8 cellular contexts compared by ENCODE assay signal in genomic region chr3:63967675-63968611, GRCh38. TPM values are rescaled to one million over a fixed set of nuclear protein-coding genes. Genes with fewer than 3 reads are reported as not detected.
DNase-seq lines count a peak whose midpoint lies in the region; ATAC-seq and TF ChIP-seq lines count a peak whose summit lies in the region.

No MANE protein-coding gene starts in this region.

- POLR2A ChIA-PET in activated naive CD8-positive, alpha-beta T cell treated with anti-CD3 and anti-CD28 coated beads, Interleukin-2, amount 10 ng/mL, durations not matched to agents 7 days and 5 days (lab: Charles Lee): interaction anchor here (0.5 to 6.1 kb wide), 10 partner anchors 11 to 56 kb away, joined by 3 to 56 read pairs (median 5); partner anchors contain the start of genes PSMD6 and SCAANT1

- intact Hi-C loops in left ventricle myocardium superior (cut with micrococcal nuclease): no loop called here
- intact Hi-C loops in gastrocnemius medialis (cut with DNase I; ENCODE audit: low total_unique reads): no loop called here

- peak overlapping the region; percentile 52 to 59 (median 56) for H3K27ac ChIP-seq in gastrocnemius medialis

- peaks cover 60% of the 10 kb centered on the region for H3K4me1 Mint-ChIP-seq in activated naive CD8-positive, alpha-beta T cell treated with anti-CD3 and anti-CD28 coated beads, Interleukin-2, amount 10 ng/mL, durations not matched to agents 7 days and 5 days

- H3K27me3 Mint-ChIP-seq in activated naive CD8-positive, alpha-beta T cell treated with anti-CD3 and anti-CD28 coated beads, Interleukin-2, amount 10 ng/mL, durations not matched to agents 7 days and 5 days: no peaks in the 10 kb centered on the region

- peaks cover 12% of the 10 kb centered on the region for H3K36me3 Mint-ChIP-seq in activated naive CD8-positive, alpha-beta T cell treated with anti-CD3 and anti-CD28 coated beads, Interleukin-2, amount 10 ng/mL, durations not matched to agents 7 days and 5 days

- H3K9me3 ChIP-seq in gastrocnemius medialis: no peaks in the 10 kb centered on the region

- no peaks in the 10 kb centered on the region for H3K9me3 Mint-ChIP-seq in activated naive CD8-positive, alpha-beta T cell treated with anti-CD3 and anti-CD28 coated beads, Interleukin-2, amount 10 ng/mL, durations not matched to agents 7 days and 5 days

- no peaks in the 10 kb centered on the region for H3K36me3 ChIP-seq in gastrocnemius medialis

- no peak for TF ChIP-seq POLR2A in gastrocnemius medialis (IDR thresholded peaks at IDR 0.05)

- ATAC-seq in GM18858 (IDR thresholded peaks at IDR 0.05; ENCODE audit: unreplicated experiment) (peak; percentile 41), HG03039 (IDR thresholded peaks at IDR 0.05; ENCODE audit: unreplicated experiment) (peak; percentile 31), left ventricle myocardium superior (peak; percentile 48), gastrocnemius medialis (peak; percentile 42 to 67)
- peak; percentile 62 for ATAC-seq in activated naive CD8-positive, alpha-beta T cell treated with anti-CD3 and anti-CD28 coated beads, Interleukin-2, amount 10 ng/mL, durations not matched to agents 7 days and 5 days (ENCODE audit: low read depth)

- H3K4me3 Mint-ChIP-seq in activated naive CD8-positive, alpha-beta T cell treated with anti-CD3 and anti-CD28 coated beads, Interleukin-2, amount 10 ng/mL, durations not matched to agents 7 days and 5 days: peak overlapping the region; percentile 83

- peak overlapping the region; percentile 23 to 28 (median 24) for H3K4me3 ChIP-seq in gastrocnemius medialis

- peaks cover 52 to 75% of the 10 kb centered on the region in 2 donors for H3K4me1 ChIP-seq in gastrocnemius medialis

- in situ Hi-C loops in gastrocnemius medialis (cut with MboI; ENCODE audit: low sequenced_read_pairs in 4 of 4): no loop called here

- no peak for TF ChIP-seq CTCF in gastrocnemius medialis (IDR thresholded peaks at IDR 0.05 in 4 of 5, conservative IDR thresholded peaks at IDR 0.05 in 1 of 5)

- H3K27me3 ChIP-seq in gastrocnemius medialis: no peaks in the 10 kb centered on the region

- DNase-seq in AG08395 (ENCODE audit: low spot score) (peak; percentile 22), NOMO-1 treated with DMSO at 0.1 percent for 48 hours (lab: John Stamatoyannopoulos, UW; ENCODE audit: unreplicated experiment) (peak; percentile 61), left ventricle myocardium superior (peak; percentile 49), gastrocnemius medialis (no peak)
- DNase-seq in activated naive CD8-positive, alpha-beta T cell treated with anti-CD3 and anti-CD28 coated beads, Interleukin-2, amount 10 ng/mL, durations not matched to agents 7 days and 5 days: peak; percentile 60
- no peak for DNase-seq in NK-92 treated with Interleukin-12 subunit alpha and Interleukin-12 subunit beta, amount 100 ng/mL, for 24 hours (lab: John Stamatoyannopoulos, UW)

- H3K27ac Mint-ChIP-seq in activated naive CD8-positive, alpha-beta T cell treated with anti-CD3 and anti-CD28 coated beads, Interleukin-2, amount 10 ng/mL, durations not matched to agents 7 days and 5 days: peak overlapping the region; percentile 96

RNA-seq across cellular contexts. Expression of gene PSMD6, which starts 55.4 kb away (rescaled TPM):
- 10 to 100 TPM; 67.2 to 70.1 TPM for total RNA-seq in activated naive CD8-positive, alpha-beta T cell treated with anti-CD3 and anti-CD28 coated beads, Interleukin-2, amount 10 ng/mL, durations not matched to agents 7 days and 5 days
- total RNA-seq in left ventricle myocardium superior (70.7 TPM), gastrocnemius medialis (100 to 1,000 TPM; 150 to 220 (median 180) TPM)

RNA-seq across cellular contexts. Expression of gene SCAANT1, which starts 55.8 kb away (rescaled TPM):
- 1 to 10 TPM in 1 of 2 experiments, not detected in 1; 1.8 TPM for total RNA-seq in activated naive CD8-positive, alpha-beta T cell treated with anti-CD3 and anti-CD28 coated beads, Interleukin-2, amount 10 ng/mL, durations not matched to agents 7 days and 5 days
- total RNA-seq in left ventricle myocardium superior (not detected), gastrocnemius medialis (not detected)

Comparison
In these comparisons a context has a peak if more than half of its experiments do, and no peak if none do; other contexts are left out.
1. DNase-seq: peak in AG08395 (single experiment), NOMO-1 treated with DMSO at 0.1 percent for 48 hours (single experiment), activated naive CD8-positive, alpha-beta T cell treated with anti-CD3 and anti-CD28 coated beads, Interleukin-2, amount 10 ng/mL, durations not matched to agents 7 days and 5 days (single experiment) and left ventricle myocardium superior (single experiment); none in gastrocnemius medialis (0 of 2) and NK-92 treated with Interleukin-12 subunit alpha and Interleukin-12 subunit beta, amount 100 ng/mL, for 24 hours (single experiment).
2. Peak in every context shown above with its lines, with median percentiles within 50 percentile points of each other: ATAC-seq.